In the genomic region with DNA sequence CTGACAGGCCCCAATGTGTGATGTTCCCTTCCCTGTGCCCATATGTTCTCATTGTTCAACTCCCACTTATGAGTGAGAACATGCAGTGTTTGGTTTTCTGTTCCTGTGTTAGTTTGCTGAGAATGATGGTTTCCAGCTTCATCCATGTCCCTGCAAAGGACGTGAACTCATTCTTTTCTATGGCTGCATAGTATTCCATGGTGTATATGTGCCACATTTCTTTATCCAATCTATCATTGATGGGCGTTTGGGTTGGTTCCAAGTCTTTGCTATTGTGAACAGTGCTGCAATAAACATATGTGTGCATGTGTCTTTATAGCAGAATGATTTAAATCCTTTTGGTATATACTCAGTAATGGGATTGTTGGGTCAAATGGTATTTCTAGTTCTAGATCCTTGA, we compare ENCODE assay signal across 13 cellular contexts. TPM values are rescaled to one million over a fixed set of nuclear protein-coding genes. Genes with fewer than 3 reads are reported as not detected.
DNase-seq lines count a peak whose midpoint lies in the region; ATAC-seq, FAIRE-seq and TF ChIP-seq lines count a peak whose summit lies in the region.
"Not testable (repeated sequence)": the region's sequence is repeated elsewhere in the genome, so short reads cannot be mapped to it uniquely, and the experiment has no call there.
"Had no signal": no experiment of that assay in that cellular context is flagged by ENCODE, and none has a peak within 500 bp of the region (broad histone marks: within the 10 kb centered on the region; RNA-seq: fewer than 3 reads in every experiment).

No MANE protein-coding gene starts in this region.

- not testable (repeated sequence) for FAIRE-seq in K562 (lab: Jason Lieb, UNC)

- H3K9me1 ChIP-seq in K562 (ENCODE audit: control insufficient read depth, insufficient read depth, low read length), result not testable (repeated sequence)

- WGBS in K562 (ENCODE audit: insufficient coverage, low coverage, missing lambda C conversion rate), result 66% methylated on average over 2 of the region's 2 CpGs

- H3K4me3 Mint-ChIP-seq in HFFc6, neural crest cell, type B pancreatic cell: not testable (repeated sequence)

- not testable (repeated sequence) for TF ChIP-seq POLR2A in K562 (conservative IDR thresholded peaks at IDR 0.05)

- intact Hi-C loops in K562 (cut with micrococcal nuclease), result not testable (repeated sequence)

- H3K9me3 ChIP-seq in HEK293 (ENCODE audit: control insufficient read depth, insufficient read depth, low read depth, low read length); K562 (replicated peaks; ENCODE audit: control insufficient read depth, insufficient read depth, low read depth, low read length): not testable (repeated sequence)

- peaks cover 53% of the 10 kb centered on the region for H3K4me1 Mint-ChIP-seq in HFFc6 (ENCODE audit: low read depth)
- peaks cover 14% of the 10 kb centered on the region for H3K4me1 Mint-ChIP-seq in neural crest cell
- H3K4me1 Mint-ChIP-seq in type B pancreatic cell (ENCODE audit: unreplicated experiment), result not testable (repeated sequence)

- not testable (repeated sequence) for H3K27me3 ChIP-seq in K562 (ENCODE audit: control insufficient read depth in 2 of 2, insufficient read depth in 2 of 2, low read length in 2 of 2)

- ATAC-seq in K562, result not testable (repeated sequence)

- H3K27ac Mint-ChIP-seq in HFFc6, result peak overlapping the region; percentile 39; the same call in 1 of the 2 replicates
- peak overlapping the region; percentile 90 for H3K27ac Mint-ChIP-seq in neural crest cell (ENCODE audit: unreplicated experiment)
- H3K27ac Mint-ChIP-seq in type B pancreatic cell, result peak overlapping the region; percentile 58

- peaks cover 31% of the 10 kb centered on the region for H3K36me3 Mint-ChIP-seq in HFFc6 (ENCODE audit: low read depth)
- peaks cover 13% of the 10 kb centered on the region for H3K36me3 Mint-ChIP-seq in neural crest cell (ENCODE audit: low read depth)
- not testable (repeated sequence) for H3K36me3 Mint-ChIP-seq in type B pancreatic cell

- TF ChIP-seq EP300 in K562 (IDR thresholded peaks at IDR 0.05; ENCODE audit: low read length), result not testable (repeated sequence)

- TF ChIP-seq RAD21 in K562 (CRISPR knock-in tag; conservative IDR thresholded peaks at IDR 0.05 in 1 of 2, IDR thresholded peaks at IDR 0.05 in 1 of 2), result not testable (repeated sequence)

- not testable (repeated sequence) for H4K20me1 ChIP-seq in K562 (replicated peaks; ENCODE audit: control insufficient read depth, insufficient read depth, low read length)

- H3K27me3 Mint-ChIP-seq in HFFc6 (ENCODE audit: insufficient read depth); neural crest cell (ENCODE audit: low read depth); type B pancreatic cell: not testable (repeated sequence)

- not testable (repeated sequence) for H3K9me3 Mint-ChIP-seq in HFFc6, neural crest cell, type B pancreatic cell

- H3K27ac ChIP-seq in HEK293 (ENCODE audit: extremely low read depth, low read depth, low read length); K562 (ENCODE audit: extremely low read depth, low read depth, low read length): not testable (repeated sequence)

- CTCF ChIA-PET in HEK293 (lab: Yijun Ruan, JAX); K562 (lab: Yijun Ruan, JAX; ENCODE audit: low intra/inter-chr PET ratio): not testable (repeated sequence)

- H2AFZ ChIP-seq in K562 (ENCODE audit: low read depth, low read length), result not testable (repeated sequence)

- in situ Hi-C loops in K562 (cut with MboI), result not testable (repeated sequence)

- not testable (repeated sequence) for DNase-seq in HFFc6; K562 (ENCODE audit: extremely low read depth in 1 of 4, low spot score in 3 of 4); neural crest cell (ENCODE audit: low read depth, low spot score); type B pancreatic cell (ENCODE audit: extremely low spot score, unreplicated experiment)

- H3K79me2 ChIP-seq in K562 (ENCODE audit: control insufficient read depth, insufficient read depth, low read length), result peaks cover 38% of the 10 kb centered on the region

- H3K36me3 ChIP-seq in HEK293 (ENCODE audit: control insufficient read depth in 2 of 2, insufficient read depth in 1 of 2, low read length in 2 of 2) (peaks cover 0 to 15% of the 10 kb centered on the region in 2 experiments; a peak in 1 of 3 replicates), K562 (ENCODE audit: control insufficient read depth, insufficient read depth, low read length) (peaks cover 39% of the 10 kb centered on the region)

- TF ChIP-seq CTCF in HEK293 (tag by site-specific recombination; IDR thresholded peaks at IDR 0.05); HFFc6 (IDR thresholded peaks at IDR 0.05); K562 (IDR thresholded peaks at IDR 0.05 in 2 of 3, conservative IDR thresholded peaks at IDR 0.05 in 1 of 3; ENCODE audit: insufficient read depth in 2 of 3, low read depth in 1 of 3, low read length in 3 of 3); neural crest cell (conservative IDR thresholded peaks at IDR 0.05); type B pancreatic cell (conservative IDR thresholded peaks at IDR 0.05): not testable (repeated sequence)

- not testable (repeated sequence) for H3K4me1 ChIP-seq in HEK293 (ENCODE audit: control insufficient read depth, insufficient read depth, low read length)
- peaks cover 9 to 38% of the 10 kb centered on the region in 2 experiments for H3K4me1 ChIP-seq in K562 (replicated peaks in 1 of 2; ENCODE audit: control insufficient read depth in 2 of 2, insufficient read depth in 2 of 2, low read length in 2 of 2)

- H3K9ac ChIP-seq in K562 (ENCODE audit: insufficient read depth in 1 of 2, low read depth in 2 of 2, low read length in 2 of 2), result not testable (repeated sequence)

- not testable (repeated sequence) for BruUV-seq in K562 (replicated peaks; lab: Mats Ljungman, UMichigan)

- H3K4me2 ChIP-seq in K562 (ENCODE audit: insufficient read depth, low read length), result not testable (repeated sequence)

- H3K4me3 ChIP-seq in HEK293 (ENCODE audit: low read depth, low read length); K562: not testable (repeated sequence)

- POLR2A ChIA-PET in HEK293 (lab: Yijun Ruan, JAX), result interaction anchor here (0.6 kb wide), 1 partner anchor 291 kb away, joined by 4 read pairs; no protein-coding TSS in a partner anchor
- POLR2A ChIA-PET in K562 (lab: Yijun Ruan, JAX), result interaction anchor here (0.8 to 9.8 kb wide), 3 partner anchors 9 to 433 kb away, joined by 3 to 97 read pairs (median 29); a partner anchor contains a TSS

RNA-seq across cellular contexts. Expression of a gene that starts 8.8 kb away (rescaled TPM):
- under 1 TPM; 0.02 to 0.09 (median 0.06) TPM for total RNA-seq in HFFc6 (2021; fragmentation: NEBNext Ultra II Directional; extraction: Animal tissue kit (Norgen Biotek cat#: 25700))
- 2.8 and 4.0 TPM in 2 replicates for total RNA-seq in K562 (2011; cell fraction: chromatin; rRNA removed; ENCODE audit: low replicate concordance)
- 2.5 and 3.0 TPM in 2 replicates for total RNA-seq in K562 (2011; cell fraction: nucleolus; rRNA removed)
- 3.1 and 3.4 TPM in 2 replicates for total RNA-seq in K562 (2011; cell fraction: nucleoplasm; rRNA removed)
- total RNA-seq in K562 (2014; rRNA removed) (1.8 TPM in 2 replicates), K562 (2014; rRNA removed; fragmentation: Illumina TruSeq; extraction: Trizol) (0.80 and 0.95 TPM in 2 replicates), K562 (2015; rRNA removed; fragmentation: Illumina TruSeq; extraction: Trizol) (0.80 and 0.87 TPM in 2 replicates), K562 (2021) (2.6 and 2.7 TPM in 2 replicates), neural crest cell (0.30 and 0.37 TPM in 2 replicates), type B pancreatic cell (ENCODE audit: low replicate concordance) (50.4 and 108 TPM in 2 replicates)
- polyA plus RNA-seq in K562 (2011; rRNA removed) (1.2 and 2.6 TPM in 2 replicates), K562 (2014; fragmentation: Illumina TruSeq; extraction: Trizol) (3.0 and 3.1 TPM in 2 replicates), K562 (2014; fragmentation: Nextera tagmentation; extraction: Ambion mirVana) (under 1 TPM; 0.62 to 0.69 TPM), K562 (2014; rRNA removed) (0.62 and 0.95 TPM in 2 replicates)
- 0.81 and 1.4 TPM in 2 replicates for polyA plus RNA-seq in K562 (2011; cell fraction: cytosol; rRNA removed)
- 2.3 and 5.0 TPM in 2 replicates for polyA plus RNA-seq in K562 (2011; cell fraction: nucleus; rRNA removed)
- 2.2 and 2.8 TPM in 2 replicates for polyA plus RNA-seq in K562 (2012)
- 2.6 TPM in 2 replicates for polyA minus RNA-seq in K562 (2011; rRNA and poly(A)+ RNA removed)
- 2.4 and 2.5 TPM in 2 replicates for polyA minus RNA-seq in K562 (2011; cell fraction: cytosol; rRNA and poly(A)+ RNA removed)
- polyA minus RNA-seq in K562 (2011; cell fraction: nucleus; rRNA and poly(A)+ RNA removed), result 4.4 and 5.2 TPM in 2 replicates
- total RNA-seq: B cell; CD8-positive, alpha-beta memory T cell had no signal
- polyA plus RNA-seq: AG04450; BJ; CD4-positive, alpha-beta memory T cell; CD4-positive, CD25-positive, alpha-beta regulatory T cell; CD8-positive, alpha-beta memory T cell had no signal

RNA-seq across cellular contexts. Expression of a gene that starts 9.6 kb away (rescaled TPM):
- 10 to 100 TPM in 1 of 6 experiments, 1 to 10 TPM in 5; 6.5 to 10.6 (median 7.1) TPM for total RNA-seq in HFFc6 (2021; fragmentation: NEBNext Ultra II Directional; extraction: Animal tissue kit (Norgen Biotek cat#: 25700))
- total RNA-seq in K562 (2011; cell fraction: chromatin; rRNA removed; ENCODE audit: low replicate concordance), result 25.7 and 74.5 TPM in 2 replicates
- total RNA-seq in K562 (2011; cell fraction: nucleolus; rRNA removed), result 20.0 and 23.4 TPM in 2 replicates
- 50.4 and 82.5 TPM in 2 replicates for total RNA-seq in K562 (2011; cell fraction: nucleoplasm; rRNA removed)
- total RNA-seq in K562 (2014; rRNA removed) (47.5 and 49.8 TPM in 2 replicates), K562 (2014; rRNA removed; fragmentation: Illumina TruSeq; extraction: Trizol) (78.1 and 91.0 TPM in 2 replicates), K562 (2015; rRNA removed; fragmentation: Illumina TruSeq; extraction: Trizol) (51.8 and 56.0 TPM in 2 replicates), K562 (2021) (61.6 and 61.7 TPM in 2 replicates), neural crest cell (15.2 and 16.6 TPM in 2 replicates), type B pancreatic cell (ENCODE audit: low replicate concordance) (12.3 and 15.0 TPM in 2 replicates)
- polyA plus RNA-seq in K562 (2011; rRNA removed) (38.8 and 46.9 TPM in 2 replicates), K562 (2014; fragmentation: Illumina TruSeq; extraction: Trizol) (43.9 and 46.5 TPM in 2 replicates), K562 (2014; fragmentation: Nextera tagmentation; extraction: Ambion mirVana) (10 to 100 TPM; 18.2 to 24.0 TPM), K562 (2014; rRNA removed) (27.9 and 28.7 TPM in 2 replicates)
- polyA plus RNA-seq in K562 (2011; cell fraction: cytosol; rRNA removed), result 9.4 and 20.3 TPM in 2 replicates
- 23.5 and 35.3 TPM in 2 replicates for polyA plus RNA-seq in K562 (2011; cell fraction: nucleus; rRNA removed)
- 19.8 and 21.4 TPM in 2 replicates for polyA plus RNA-seq in K562 (2012)
- polyA minus RNA-seq in K562 (2011; rRNA and poly(A)+ RNA removed), result 61.7 and 76.1 TPM in 2 replicates
- 33.8 and 43.8 TPM in 2 replicates for polyA minus RNA-seq in K562 (2011; cell fraction: cytosol; rRNA and poly(A)+ RNA removed)
- polyA minus RNA-seq in K562 (2011; cell fraction: nucleus; rRNA and poly(A)+ RNA removed), result 50.4 and 102 TPM in 2 replicates

RNA-seq across cellular contexts. Expression of a gene that starts 11.7 kb away (rescaled TPM):
- 1 to 10 TPM; 2.5 to 7.0 (median 3.2) TPM for total RNA-seq in HFFc6 (2021; fragmentation: NEBNext Ultra II Directional; extraction: Animal tissue kit (Norgen Biotek cat#: 25700))
- 29.4 and 45.8 TPM in 2 replicates for total RNA-seq in K562 (2011; cell fraction: chromatin; rRNA removed; ENCODE audit: low replicate concordance)
- 18.0 and 21.1 TPM in 2 replicates for total RNA-seq in K562 (2011; cell fraction: nucleolus; rRNA removed)
- 29.2 and 44.5 TPM in 2 replicates for total RNA-seq in K562 (2011; cell fraction: nucleoplasm; rRNA removed)
- total RNA-seq in K562 (2014; rRNA removed), result 10.5 and 12.3 TPM in 2 replicates
- 21.9 and 26.2 TPM in 2 replicates for total RNA-seq in K562 (2014; rRNA removed; fragmentation: Illumina TruSeq; extraction: Trizol)
- total RNA-seq in K562 (2015; rRNA removed; fragmentation: Illumina TruSeq; extraction: Trizol), result 17.3 and 17.8 TPM in 2 replicates
- 20.4 and 22.9 TPM in 2 replicates for total RNA-seq in K562 (2021)
- polyA plus RNA-seq in K562 (2011; rRNA removed), result 24.1 and 26.0 TPM in 2 replicates
- polyA plus RNA-seq in K562 (2011; cell fraction: cytosol; rRNA removed), result 7.4 and 16.5 TPM in 2 replicates
- polyA plus RNA-seq in K562 (2011; cell fraction: nucleus; rRNA removed), result 45.3 and 52.2 TPM in 2 replicates
- 11.2 and 14.1 TPM in 2 replicates for polyA plus RNA-seq in K562 (2012)
- 13.5 and 16.4 TPM in 2 replicates for polyA plus RNA-seq in K562 (2014; fragmentation: Illumina TruSeq; extraction: Trizol)
- 1 to 10 TPM; 6.9 to 7.6 TPM for polyA plus RNA-seq in K562 (2014; fragmentation: Nextera tagmentation; extraction: Ambion mirVana)
- polyA plus RNA-seq in K562 (2014; rRNA removed), result 11.7 and 11.9 TPM in 2 replicates
- polyA minus RNA-seq in K562 (2011; rRNA and poly(A)+ RNA removed), result 44.6 and 45.6 TPM in 2 replicates
- 11.7 and 14.3 TPM in 2 replicates for polyA minus RNA-seq in K562 (2011; cell fraction: cytosol; rRNA and poly(A)+ RNA removed)
- polyA minus RNA-seq in K562 (2011; cell fraction: nucleus; rRNA and poly(A)+ RNA removed), result 18.3 and 29.3 TPM in 2 replicates
- total RNA-seq in neural crest cell, result 8.5 and 8.6 TPM in 2 replicates
- total RNA-seq in type B pancreatic cell (ENCODE audit: low replicate concordance), result 18.7 and 31.4 TPM in 2 replicates

RNA-seq across cellular contexts. Expression of a gene that starts 47.3 kb away (rescaled TPM):
- total RNA-seq in HFFc6 (2021; fragmentation: NEBNext Ultra II Directional; extraction: Animal tissue kit (Norgen Biotek cat#: 25700)), result under 1 TPM in 5 of 6 experiments, not detected in 1; 0.15 to 0.59 (median 0.24) TPM
- not detected in 2 replicates for total RNA-seq in K562 (2011; cell fraction: chromatin; rRNA removed; ENCODE audit: low replicate concordance)
- total RNA-seq in K562 (2011; cell fraction: nucleolus; rRNA removed), result not detected in 2 replicates
- not detected in 2 replicates for total RNA-seq in K562 (2011; cell fraction: nucleoplasm; rRNA removed)
- total RNA-seq in K562 (2014; rRNA removed), result not detected in 2 replicates
- total RNA-seq in K562 (2014; rRNA removed; fragmentation: Illumina TruSeq; extraction: Trizol), result not detected in 2 replicates
- not detected in 2 replicates for total RNA-seq in K562 (2015; rRNA removed; fragmentation: Illumina TruSeq; extraction: Trizol)
- not detected in 2 replicates for total RNA-seq in K562 (2021)
- polyA plus RNA-seq in K562 (2011; rRNA removed), result not detected in 2 replicates
- polyA plus RNA-seq in K562 (2011; cell fraction: cytosol; rRNA removed), result 0.03 TPM in 1 of 2 replicates, not detected in the other
- not detected in 2 replicates for polyA plus RNA-seq in K562 (2011; cell fraction: nucleus; rRNA removed)
- polyA plus RNA-seq in K562 (2012), result not detected in 2 replicates
- not detected in 2 replicates for polyA plus RNA-seq in K562 (2014; fragmentation: Illumina TruSeq; extraction: Trizol)
- not detected for polyA plus RNA-seq in K562 (2014; fragmentation: Nextera tagmentation; extraction: Ambion mirVana)
- polyA plus RNA-seq in K562 (2014; rRNA removed), result not detected in 2 replicates
- 0.12 TPM in 1 of 2 replicates, not detected in the other for polyA minus RNA-seq in K562 (2011; rRNA and poly(A)+ RNA removed)
- polyA minus RNA-seq in K562 (2011; cell fraction: cytosol; rRNA and poly(A)+ RNA removed), result 2.3 and 3.0 TPM in 2 replicates
- polyA minus RNA-seq in K562 (2011; cell fraction: nucleus; rRNA and poly(A)+ RNA removed), result 0.22 and 0.54 TPM in 2 replicates
- total RNA-seq in neural crest cell, result not detected in 2 replicates
- 0.36 and 4.4 TPM in 2 replicates for total RNA-seq in type B pancreatic cell (ENCODE audit: low replicate concordance)
- total RNA-seq: A673, B cell had no signal
- polyA plus RNA-seq: AG04450; BJ; CD14-positive monocyte; CD4-positive, CD25-positive, alpha-beta regulatory T cell; CD8-positive, alpha-beta memory T cell had no signal

Comparison
In these comparisons a context has a peak if more than half of its experiments do, and no peak if none do; other contexts are left out.
1. H3K27ac Mint-ChIP-seq: peak in every context shown above with its lines; median percentile 90 in neural crest cell; 58 in type B pancreatic cell; 39 in HFFc6.
2. RNA of a gene that starts 8.8 kb away (total RNA-seq): 50.4 to 108 TPM in type B pancreatic cell; 0.80 to 4.0 TPM in K562, 0.30 to 0.37 TPM in neural crest cell and 0.02 to 0.09 TPM in HFFc6; every median in the first group is over 10 times any median in the second.